8 cellular contexts compared by ENCODE assay signal in the genomic region with DNA sequence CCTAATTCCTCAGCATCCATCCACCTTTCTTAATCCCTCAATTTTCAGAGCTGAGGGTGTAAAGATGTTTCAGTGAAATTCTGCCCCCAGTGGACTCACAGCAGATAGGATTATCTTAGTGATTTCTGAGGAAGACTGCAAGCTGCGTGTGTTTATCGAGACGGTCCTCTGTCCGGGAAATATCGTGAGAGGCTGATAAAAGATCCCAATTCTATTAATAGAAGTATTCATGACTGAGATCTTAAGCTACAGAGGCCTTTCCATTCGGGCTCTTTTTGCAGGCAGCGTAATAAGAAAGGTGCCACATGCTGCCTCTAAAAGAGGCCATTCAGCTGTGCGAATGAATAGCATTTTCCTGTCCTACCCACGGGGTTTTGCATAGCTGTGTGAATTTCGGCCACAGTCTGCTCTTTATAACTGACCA.
DNase-seq lines count a peak whose midpoint lies in the region; ATAC-seq and TF ChIP-seq lines count a peak whose summit lies in the region.

No MANE protein-coding gene starts in this region.

- H3K27ac ChIP-seq in substantia nigra (ENCODE audit: low read depth, low read length, poor library complexity, severe bottlenecking) = peak overlapping the region; percentile 59

- TF ChIP-seq POLR2A in erythroblast (IDR thresholded peaks at IDR 0.05; ENCODE audit: low read length) = no peak

- ATAC-seq in HG03139 (IDR thresholded peaks at IDR 0.05; ENCODE audit: unreplicated experiment) = no peak

- DNase-seq in SIG-M5 treated with dmso at 0.1 percent for 504 hours (lab: John Stamatoyannopoulos, UW; ENCODE audit: unreplicated experiment) (peak; percentile 25), SIG-M5 (lab: John Stamatoyannopoulos, UW) (no peak), OCI-M1 (lab: John Stamatoyannopoulos, UW) (peak; percentile 62), erythroblast (lab: John Stamatoyannopoulos, UW) (peak; percentile 73 to 77), substantia nigra (lab: John Stamatoyannopoulos, UW) (peak in 2 of 49 donors; percentile 11 to 20), iPS-NIHi7 (ENCODE audit: extremely low spot score) (no peak)
- no peak for DNase-seq in central memory CD4-positive, alpha-beta T cell

Comparison
In these comparisons a context has a peak if more than half of its experiments do, and no peak if none do; other contexts are left out.
1. DNase-seq: peak in SIG-M5 treated with dmso at 0.1 percent for 504 hours (single experiment), OCI-M1 (single experiment) and erythroblast (2 of 2); none in SIG-M5 (single experiment), iPS-NIHi7 (single experiment) and central memory CD4-positive, alpha-beta T cell (single experiment).